Comparison of ENCODE assay signal across 20 cellular contexts in the genomic region with DNA sequence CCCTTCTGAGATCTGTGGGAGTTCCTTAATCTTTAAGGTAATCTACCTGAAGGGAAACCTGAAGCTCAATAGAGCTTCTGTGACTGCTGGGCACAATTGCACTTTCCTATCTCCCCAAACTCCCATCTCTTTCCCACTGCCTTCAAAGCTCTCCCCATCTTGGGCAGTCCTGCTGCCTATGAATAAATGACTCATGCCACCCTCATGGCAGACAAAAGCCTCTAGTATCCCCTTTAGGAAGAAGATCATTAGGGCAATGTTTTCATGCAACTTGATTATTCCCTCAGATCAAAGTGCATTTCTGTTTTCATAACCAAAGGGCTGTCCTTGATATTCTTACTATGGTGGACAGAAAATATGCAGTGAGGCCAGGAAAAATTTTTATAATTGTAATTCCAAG.
DNase-seq lines count a peak whose midpoint lies in the region; ATAC-seq, FAIRE-seq and TF ChIP-seq lines count a peak whose summit lies in the region.
"Had no signal": no experiment of that assay in that cellular context is flagged by ENCODE, and none has a peak within 500 bp of the region (broad histone marks: within the 10 kb centered on the region; RNA-seq: fewer than 3 reads in every experiment).

No MANE protein-coding gene starts in this region.

- FAIRE-seq in keratinocyte (lab: Jason Lieb, UNC): peak; percentile 29
- FAIRE-seq: A549 had no signal

- H3K4me3 ChIP-seq in keratinocyte (ENCODE audit: control insufficient read depth in 2 of 3, extremely low read depth in 1 of 3, insufficient read depth in 2 of 3, low read depth in 1 of 3, low read length in 3 of 3) (no peak overlapping the region), neural progenitor cell (no peak overlapping the region), gastroesophageal sphincter (no peak overlapping the region)
- H3K4me3 ChIP-seq: A549; BLaER1 treated with 17β-estradiol and CSF1 and Interleukin-3, amounts not matched to agents 10 nM and 100 nM; HAP-1; SJCRH30 had no signal

- no peak for TF ChIP-seq EP300 in gastroesophageal sphincter (IDR thresholded peaks at IDR 0.05)

- H3K9me1 ChIP-seq in keratinocyte (ENCODE audit: control insufficient read depth, extremely low read depth, insufficient read depth, low read length): no peaks in the 10 kb centered on the region

- H3K9ac ChIP-seq in keratinocyte (ENCODE audit: control insufficient read depth, extremely low read depth, insufficient read depth, low read length): no peak overlapping the region
- H3K9ac ChIP-seq in neural progenitor cell: no peak overlapping the region
- H3K9ac ChIP-seq: BLaER1 treated with 17β-estradiol and CSF1 and Interleukin-3, amounts not matched to agents 10 nM and 100 nM; KMS-11 had no signal

- TF ChIP-seq POLR2A in gastroesophageal sphincter (IDR thresholded peaks at IDR 0.05): no peak

- no peaks in the 10 kb centered on the region for H3K36me3 ChIP-seq in keratinocyte (ENCODE audit: control insufficient read depth in 2 of 2, extremely low read depth in 1 of 2, insufficient read depth in 2 of 2, low read length in 2 of 2)
- H3K36me3 ChIP-seq in neural progenitor cell: no peaks in the 10 kb centered on the region
- H3K36me3 ChIP-seq in gastroesophageal sphincter: no peaks in the 10 kb centered on the region
- H3K36me3 ChIP-seq: BLaER1 treated with 17β-estradiol and CSF1 and Interleukin-3, amounts not matched to agents 10 nM and 100 nM; HAP-1; SJCRH30 had no signal

- H3K4me3 Mint-ChIP-seq in neural progenitor cell: no peak overlapping the region
- H3K4me3 Mint-ChIP-seq: CD8-positive, alpha-beta memory T cell had no signal

- TF ChIP-seq CTCF in keratinocyte (optimal IDR thresholded peaks at IDR 0.05 in 1 of 3, IDR thresholded peaks at IDR 0.05 in 1 of 3, conservative IDR thresholded peaks at IDR 0.05 in 1 of 3; ENCODE audit: extremely low read depth in 1 of 3, insufficient read depth in 2 of 3, low read length in 3 of 3) (no peak), neural progenitor cell (IDR thresholded peaks at IDR 0.05) (no peak), gastroesophageal sphincter (IDR thresholded peaks at IDR 0.05) (no peak)

- H3K79me2 ChIP-seq in keratinocyte (ENCODE audit: control insufficient read depth, insufficient read depth, low read length): no peaks in the 10 kb centered on the region
- no peaks in the 10 kb centered on the region for H3K79me2 ChIP-seq in neural progenitor cell (ENCODE audit: low read depth)

- no peak overlapping the region for H3K4me2 ChIP-seq in keratinocyte (ENCODE audit: control insufficient read depth, extremely low read depth, insufficient read depth, low read depth, low read length)
- no peak overlapping the region for H3K4me2 ChIP-seq in neural progenitor cell
- H3K4me2 ChIP-seq: BLaER1 treated with 17β-estradiol and CSF1 and Interleukin-3, amounts not matched to agents 10 nM and 100 nM; KMS-11 had no signal

- H4K20me1 ChIP-seq in keratinocyte (ENCODE audit: control insufficient read depth, extremely low read depth, insufficient read depth, low read length) (no peaks in the 10 kb centered on the region), neural progenitor cell (ENCODE audit: low read depth) (no peaks in the 10 kb centered on the region)
- H4K20me1 ChIP-seq: BLaER1 treated with 17β-estradiol and CSF1 and Interleukin-3, amounts not matched to agents 10 nM and 100 nM had no signal

- H3K9me3 ChIP-seq in keratinocyte (ENCODE audit: control insufficient read depth, low read depth, low read length) (no peaks in the 10 kb centered on the region), neural progenitor cell (ENCODE audit: low read depth) (no peaks in the 10 kb centered on the region), gastroesophageal sphincter (no peaks in the 10 kb centered on the region)
- H3K9me3 ChIP-seq: A549; BLaER1 treated with 17β-estradiol and CSF1 and Interleukin-3, amounts not matched to agents 10 nM and 100 nM; HAP-1; SJCRH30 had no signal

- H3K36me3 Mint-ChIP-seq in neural progenitor cell: no peaks in the 10 kb centered on the region
- H3K36me3 Mint-ChIP-seq: CD8-positive, alpha-beta memory T cell had no signal

- dilution Hi-C loops in keratinocyte (cut with MboI; ENCODE audit: extremely low pct_ligation_motif_present, low sequenced_read_pairs): no loop called here

- H3K4me1 ChIP-seq in keratinocyte (ENCODE audit: control insufficient read depth, extremely low read depth, insufficient read depth, low read length) (peaks cover 32% of the 10 kb centered on the region), neural progenitor cell (peaks cover 26% of the 10 kb centered on the region), gastroesophageal sphincter (no peaks in the 10 kb centered on the region)
- H3K4me1 ChIP-seq: BLaER1 treated with 17β-estradiol and CSF1 and Interleukin-3, amounts not matched to agents 10 nM and 100 nM had no signal

- no peak overlapping the region for H3K27ac Mint-ChIP-seq in neural progenitor cell
- H3K27ac Mint-ChIP-seq: CD8-positive, alpha-beta memory T cell had no signal

- peaks cover 4% of the 10 kb centered on the region for H3F3A ChIP-seq in neural progenitor cell (ENCODE audit: low read depth)

- ATAC-seq in HG03097 (IDR thresholded peaks at IDR 0.05; ENCODE audit: low FRiP score, unreplicated experiment) (no peak), HG03039 (IDR thresholded peaks at IDR 0.05; ENCODE audit: unreplicated experiment) (no peak), gastroesophageal sphincter (no peak)
- ATAC-seq: A549 had no signal

- peak overlapping the region; percentile 69 for H2AFZ ChIP-seq in keratinocyte (ENCODE audit: control insufficient read depth, low read length)
- no peak overlapping the region for H2AFZ ChIP-seq in neural progenitor cell (replicated peaks)

- no peaks in the 10 kb centered on the region for H3K27me3 Mint-ChIP-seq in neural progenitor cell (ENCODE audit: insufficient read depth, low read depth)
- H3K27me3 Mint-ChIP-seq: CD8-positive, alpha-beta memory T cell had no signal

- peaks cover 44% of the 10 kb centered on the region for H3K4me1 Mint-ChIP-seq in neural progenitor cell
- H3K4me1 Mint-ChIP-seq: CD8-positive, alpha-beta memory T cell had no signal

- H3K27ac ChIP-seq in keratinocyte (ENCODE audit: control insufficient read depth, insufficient read depth, low read length): peak overlapping the region; percentile 24
- no peak overlapping the region for H3K27ac ChIP-seq in neural progenitor cell
- no peak overlapping the region for H3K27ac ChIP-seq in gastroesophageal sphincter
- H3K27ac ChIP-seq: BLaER1 treated with 17β-estradiol and CSF1 and Interleukin-3, amounts not matched to agents 10 nM and 100 nM; KMS-11; SJCRH30 had no signal

- DNase-seq in EH (ENCODE audit: low read depth): peak; percentile 19
- DNase-seq in HT-29 (ENCODE audit: low spot score): peak; percentile 47
- peak; percentile 69 for DNase-seq in SW480 (ENCODE audit: low spot score)
- no peak for DNase-seq in keratinocyte (ENCODE audit: low read depth, low spot score)
- DNase-seq in neural progenitor cell (ENCODE audit: low spot score): no peak
- DNase-seq: CD8-positive, alpha-beta memory T cell; DMS53; MV-4-11; NCI-H187; NCI-H2107; NCI-H510A; NCI-H748 treated with DMSO at 0.1 percent for 48 hours had no signal

- H3K27me3 ChIP-seq in keratinocyte (ENCODE audit: control insufficient read depth, extremely low read depth, insufficient read depth, low read length): no peaks in the 10 kb centered on the region
- H3K27me3 ChIP-seq in neural progenitor cell: no peaks in the 10 kb centered on the region
- no peaks in the 10 kb centered on the region for H3K27me3 ChIP-seq in gastroesophageal sphincter
- H3K27me3 ChIP-seq: BLaER1 treated with 17β-estradiol and CSF1 and Interleukin-3, amounts not matched to agents 10 nM and 100 nM; SJCRH30 had no signal

- H3K9me3 Mint-ChIP-seq in neural progenitor cell: no peaks in the 10 kb centered on the region

Comparison
In these comparisons a context has a peak if more than half of its experiments do, and no peak if none do; other contexts are left out.
1. DNase-seq: peak in EH (single experiment), HT-29 (single experiment) and SW480 (single experiment); none in keratinocyte (single experiment) and neural progenitor cell (single experiment).